In genomic region chr6:52352239-52353008, GRCh38 we compare ENCODE assay signal across 1 cellular context.
TF ChIP-seq lines count a peak whose summit lies in the region.

No MANE protein-coding gene starts in this region.

TF ChIP-seq in HepG2, 621 proteins besides CTCF, POLR2A, EP300 and RAD21 (continued from another document and continues in another):
- TF ChIP-seq ZBTB49 (CRISPR knock-in tag; IDR thresholded peaks at IDR 0.05; ENCODE audit: borderline replicate concordance) (no peak), ZNF567 (CRISPR knock-in tag; IDR thresholded peaks at IDR 0.05; ENCODE audit: borderline replicate concordance) (no peak), ZC3H4 (CRISPR knock-in tag; IDR thresholded peaks at IDR 0.05; ENCODE audit: borderline replicate concordance) (no peak), SOX5 (CRISPR knock-in tag; IDR thresholded peaks at IDR 0.05; ENCODE audit: borderline replicate concordance) (peak; percentile 82; the same call in 1 of the 2 replicates), ZEB1 (IDR thresholded peaks at IDR 0.05; ENCODE audit: insufficient replicate concordance, low read depth) (no peak), LCORL (IDR thresholded peaks at IDR 0.05) (no peak; the same call in 1 of the 2 replicates), LCORL (CRISPR knock-in tag; IDR thresholded peaks at IDR 0.05) (peak; percentile 78; the same call in 1 of the 2 replicates), ZKSCAN8 (CRISPR knock-in tag; IDR thresholded peaks at IDR 0.05; ENCODE audit: borderline replicate concordance) (0 out of 2 replicates have a peak, but pooled peaks have one; percentile 62), AHDC1 (CRISPR knock-in tag; IDR thresholded peaks at IDR 0.05; ENCODE audit: borderline replicate concordance) (peak; percentile 90), ZSCAN20 (CRISPR knock-in tag; IDR thresholded peaks at IDR 0.05; ENCODE audit: borderline replicate concordance) (no peak), PRDM10 (CRISPR knock-in tag; IDR thresholded peaks at IDR 0.05; ENCODE audit: low read depth) (peak; percentile 89), U2AF1 (optimal IDR thresholded peaks at IDR 0.05; ENCODE audit: low read depth, low read length) (no peak), RFX1 (IDR thresholded peaks at IDR 0.05) (peak; percentile 21; the same call in 1 of the 2 replicates), ZNF264 (CRISPR knock-in tag; IDR thresholded peaks at IDR 0.05) (peak; percentile 53), FOXO1 (CRISPR knock-in tag; IDR thresholded peaks at IDR 0.05) (peak; percentile 32; the same call in 1 of the 2 replicates), ZNF550 (CRISPR knock-in tag; IDR thresholded peaks at IDR 0.05; ENCODE audit: borderline replicate concordance) (no peak), TCF12 (IDR thresholded peaks at IDR 0.05) (no peak), TCF12 (CRISPR knock-in tag; IDR thresholded peaks at IDR 0.05) (no peak), XRCC5 (optimal IDR thresholded peaks at IDR 0.05; ENCODE audit: low read length) (peak; percentile 92), ZNF839 (CRISPR knock-in tag; IDR thresholded peaks at IDR 0.05; ENCODE audit: borderline replicate concordance) (no peak), TARDBP (CRISPR knock-in tag; IDR thresholded peaks at IDR 0.05) (no peak), FOXP1 (IDR thresholded peaks at IDR 0.05) (no peak), FOXP1 (CRISPR knock-in tag; IDR thresholded peaks at IDR 0.05) (0 out of 2 replicates have a peak, but pooled peaks have one; percentile 36), ZNF263 (CRISPR knock-in tag; IDR thresholded peaks at IDR 0.05) (peak; percentile 58; the same call in 1 of the 2 replicates), ZNF891 (CRISPR knock-in tag; IDR thresholded peaks at IDR 0.05) (no peak), IKZF5 (CRISPR knock-in tag; IDR thresholded peaks at IDR 0.05) (peak; percentile 32; the same call in 1 of the 2 replicates), ZNF234 (CRISPR knock-in tag; conservative IDR thresholded peaks at IDR 0.05) (no peak), FOSL2 (CRISPR knock-in tag; IDR thresholded peaks at IDR 0.05) (peak; percentile 99), GMEB2 (CRISPR knock-in tag; IDR thresholded peaks at IDR 0.05; ENCODE audit: low read depth) (no peak), FOXA1 (IDR thresholded peaks at IDR 0.05) (peak; percentile 50; the same call in 1 of the 2 replicates), FOXA1 (CRISPR knock-in tag; IDR thresholded peaks at IDR 0.05) (peak; percentile 83), ZBTB34 (CRISPR knock-in tag; IDR thresholded peaks at IDR 0.05) (no peak), HOMEZ (CRISPR knock-in tag; IDR thresholded peaks at IDR 0.05; ENCODE audit: low read depth) (0 out of 2 replicates have a peak, but pooled peaks have one; percentile 62), ZFP62 (CRISPR knock-in tag; IDR thresholded peaks at IDR 0.05) (no peak), ZBED4 (CRISPR knock-in tag; IDR thresholded peaks at IDR 0.05; ENCODE audit: borderline replicate concordance) (no peak), ZNF124 (CRISPR knock-in tag; IDR thresholded peaks at IDR 0.05) (0 out of 2 replicates have a peak, but pooled peaks have one; percentile 13), MEF2D (CRISPR knock-in tag; IDR thresholded peaks at IDR 0.05) (0 out of 2 replicates have a peak, but pooled peaks have one; percentile 20), NFIB (CRISPR knock-in tag; IDR thresholded peaks at IDR 0.05; ENCODE audit: borderline replicate concordance) (no peak), HMG20A (CRISPR knock-in tag; IDR thresholded peaks at IDR 0.05; ENCODE audit: borderline replicate concordance) (peak; percentile 85; the same call in 1 of the 2 replicates), ZNF546 (CRISPR knock-in tag; conservative IDR thresholded peaks at IDR 0.05) (no peak)
